In the genomic region with DNA sequence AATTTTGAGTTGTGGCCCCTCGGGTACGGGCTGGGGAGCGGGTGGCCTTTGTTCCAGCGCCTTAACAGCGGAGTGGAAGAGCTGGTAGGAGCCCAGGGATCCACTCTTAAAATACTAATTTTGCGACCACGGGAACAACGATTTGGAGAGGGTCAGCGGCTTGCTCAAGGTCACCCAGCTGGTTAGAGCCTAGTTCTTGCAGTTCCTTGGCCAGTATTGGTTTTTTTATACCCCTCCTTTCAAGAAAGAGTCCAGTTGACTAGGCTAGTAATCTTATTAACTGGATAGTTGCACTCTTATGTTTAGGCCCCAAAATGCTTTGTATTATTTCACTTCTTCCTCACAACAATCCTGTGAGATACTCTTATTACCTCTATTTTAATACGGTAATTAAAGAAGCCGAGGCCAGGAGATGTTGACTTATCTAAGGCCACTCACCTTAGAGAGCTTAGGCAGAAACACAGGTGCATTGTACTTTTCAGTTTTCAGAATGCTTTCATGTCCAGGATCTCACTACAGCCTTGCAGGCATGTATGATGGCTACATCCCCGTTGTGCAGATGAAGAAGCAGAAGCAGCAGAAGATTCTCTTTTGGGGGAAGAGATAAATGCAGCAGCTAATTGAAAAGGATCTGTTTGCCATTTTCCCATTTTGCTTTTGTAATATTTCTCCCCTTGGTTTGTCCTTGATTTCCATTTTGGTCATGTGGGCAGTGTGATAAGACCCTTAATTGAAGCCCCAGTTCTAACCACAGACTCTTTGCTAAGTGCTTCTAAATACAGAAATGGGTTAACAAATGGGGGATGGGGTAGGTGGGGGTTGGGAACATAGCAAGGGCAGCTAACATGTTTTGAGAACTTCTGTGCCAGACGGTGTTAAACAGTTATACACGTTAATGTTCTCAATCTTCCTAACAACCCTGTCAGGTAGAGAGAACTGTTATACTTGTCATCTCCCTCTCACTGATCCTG, we compare ENCODE assay signal across 8 cellular contexts. TPM values are rescaled to one million over a fixed set of nuclear protein-coding genes. Genes with fewer than 3 reads are reported as not detected.
DNase-seq lines count a peak whose midpoint lies in the region; ATAC-seq, FAIRE-seq and TF ChIP-seq lines count a peak whose summit lies in the region.

No MANE protein-coding gene starts in this region.

- H2AFZ ChIP-seq in astrocyte (ENCODE audit: low read depth, low read length), result peak overlapping the region; percentile 72

- H3K4me1 ChIP-seq in HUES48 (ENCODE audit: control insufficient read depth, insufficient read depth, low read length), result peaks cover 11% of the 10 kb centered on the region; the same call in 1 of the 2 replicates
- H3K4me1 ChIP-seq in astrocyte (ENCODE audit: insufficient read depth, low read length), result peaks cover 18% of the 10 kb centered on the region
- peaks cover 1 to 5% of the 10 kb centered on the region in 2 donors for H3K4me1 ChIP-seq in lung (ENCODE audit: control insufficient read depth in 2 of 2, insufficient read depth in 2 of 2, low read length in 2 of 2)
- no peaks in the 10 kb centered on the region for H3K4me1 ChIP-seq in urinary bladder (ENCODE audit: insufficient read depth)

- H3K4me3 Mint-ChIP-seq in astrocyte (ENCODE audit: unreplicated experiment), result peak overlapping the region; percentile 96

- H3K36me3 ChIP-seq in HUES48 (ENCODE audit: control insufficient read depth, insufficient read depth, low read length) (peaks cover 36% of the 10 kb centered on the region), astrocyte (ENCODE audit: insufficient read depth, low read length) (peaks cover 9% of the 10 kb centered on the region), lung (ENCODE audit: control insufficient read depth in 2 of 2, insufficient read depth in 2 of 2, low read length in 2 of 2) (peaks cover 0 to 3% of the 10 kb centered on the region in 2 donors), urinary bladder (ENCODE audit: insufficient read depth) (no peaks in the 10 kb centered on the region)

- ATAC-seq in lung (ENCODE audit: insufficient read depth, low FRiP score) (no peak), HG03039 (IDR thresholded peaks at IDR 0.05; ENCODE audit: unreplicated experiment) (no peak)

- no peaks in the 10 kb centered on the region for H3K27me3 ChIP-seq in AG04450 (ENCODE audit: control insufficient read depth, insufficient read depth, low read length)
- H3K27me3 ChIP-seq in HUES48 (ENCODE audit: control insufficient read depth, insufficient read depth, low read length), result no peaks in the 10 kb centered on the region
- H3K27me3 ChIP-seq in astrocyte (ENCODE audit: insufficient read depth, low read length), result no peaks in the 10 kb centered on the region
- no peaks in the 10 kb centered on the region for H3K27me3 ChIP-seq in lung (ENCODE audit: control insufficient read depth, insufficient read depth)

- intact Hi-C loops in posterior vena cava (cut with DNase I), result no loop called here

- peaks cover 48% of the 10 kb centered on the region for H3K79me2 ChIP-seq in astrocyte (ENCODE audit: insufficient read depth, low read length)

- H3K4me3 ChIP-seq in AG04450 (ENCODE audit: low read depth, low read length) (peak overlapping the region; percentile 85), HUES48 (ENCODE audit: low read depth, low read length) (peak overlapping the region; percentile 84), astrocyte (ENCODE audit: insufficient read depth, low read depth, low read length) (peak overlapping the region; percentile 82), lung (peak overlapping the region; percentile 80), urinary bladder (ENCODE audit: low read depth, low read length) (peak overlapping the region; percentile 88)

- H3K27me3 Mint-ChIP-seq in astrocyte (ENCODE audit: low read depth, unreplicated experiment), result no peaks in the 10 kb centered on the region

- CTCF ChIA-PET in AG04450 (lab: Charles Lee), result interaction anchor here (1.8 kb wide), 1 partner anchor 137 kb away, joined by 5 read pairs; no protein-coding TSS in a partner anchor

- H3K36me3 Mint-ChIP-seq in astrocyte (ENCODE audit: low read depth, unreplicated experiment), result peaks cover 13% of the 10 kb centered on the region

- POLR2A ChIA-PET in AG04450 (lab: Yijun Ruan, JAX), result interaction anchor here (0.9 to 1.6 kb wide), 2 partner anchors 35 to 137 kb away, joined by 5 to 6 read pairs; no protein-coding TSS in a partner anchor

- 14 to 22% methylated on average over 14 of the region's 14 CpGs for WGBS in lung, 2 donors
- 13% methylated on average over 14 of the region's 14 CpGs for WGBS in urinary bladder

- H3K27ac Mint-ChIP-seq in astrocyte (ENCODE audit: unreplicated experiment), result peak overlapping the region; percentile 79

- peak overlapping the region; percentile 85 for H3K4me2 ChIP-seq in astrocyte (ENCODE audit: low read length)

- DNase-seq in AG04450 (ENCODE audit: low read depth, low spot score) (no peak), astrocyte (ENCODE audit: low read depth) (no peak), lung (ENCODE audit: low spot score) (no peak), iPS-NIHi7 (ENCODE audit: extremely low spot score) (no peak), posterior vena cava (ENCODE audit: low spot score) (no peak)

- H3K4me1 Mint-ChIP-seq in astrocyte (ENCODE audit: low read depth, unreplicated experiment), result peaks cover 13% of the 10 kb centered on the region

- H3K27ac ChIP-seq in AG04450 (ENCODE audit: low read depth, low read length), result peak overlapping the region; percentile 31
- peak overlapping the region; percentile 99 for H3K27ac ChIP-seq in HUES48 (ENCODE audit: low read depth, low read length)
- H3K27ac ChIP-seq in astrocyte (ENCODE audit: low read depth, low read length), result peak overlapping the region; percentile 93
- peak overlapping the region; percentile 96 to 98 for H3K27ac ChIP-seq in lung (ENCODE audit: low read depth in 1 of 2, low read length in 1 of 2)
- H3K27ac ChIP-seq in urinary bladder (ENCODE audit: low read depth), result no peak overlapping the region

- no peaks in the 10 kb centered on the region for H3K9me3 ChIP-seq in AG04450 (ENCODE audit: control insufficient read depth, insufficient read depth, low read length)
- H3K9me3 ChIP-seq in HUES48 (ENCODE audit: control insufficient read depth, insufficient read depth, low read length), result no peaks in the 10 kb centered on the region
- H3K9me3 ChIP-seq in astrocyte (ENCODE audit: insufficient read depth, low read depth, low read length), result no peaks in the 10 kb centered on the region
- H3K9me3 ChIP-seq in lung (ENCODE audit: control insufficient read depth in 2 of 2, insufficient read depth in 1 of 2, low read length in 1 of 2), result no peaks in the 10 kb centered on the region

- no peaks in the 10 kb centered on the region for H3K9me3 Mint-ChIP-seq in astrocyte (ENCODE audit: unreplicated experiment)

- TF ChIP-seq CTCF in AG04450 (IDR thresholded peaks at IDR 0.05; ENCODE audit: low read depth, low read length), result no peak
- no peak for TF ChIP-seq CTCF in astrocyte (IDR thresholded peaks at IDR 0.05; ENCODE audit: insufficient read depth, low read depth, low read length)
- no peak for TF ChIP-seq CTCF in lung (IDR thresholded peaks at IDR 0.05; ENCODE audit: control extremely low read depth, extremely low read depth)

- H4K20me1 ChIP-seq in astrocyte (ENCODE audit: insufficient read depth, low read length), result peaks cover 47% of the 10 kb centered on the region

- no peak for FAIRE-seq in astrocyte (lab: Jason Lieb, UNC)

- peak overlapping the region; percentile 82 for H3K9ac ChIP-seq in HUES48 (ENCODE audit: low read depth, low read length)
- H3K9ac ChIP-seq in astrocyte (ENCODE audit: low read length), result peak overlapping the region; percentile 80

RNA-seq across cellular contexts. Expression of a gene that starts 1.4 kb away (rescaled TPM):
- polyA plus RNA-seq in AG04450 (2011; rRNA removed), result 31.7 and 39.1 TPM in 2 replicates
- 42.7 and 49.5 TPM in 2 replicates for polyA minus RNA-seq in AG04450 (2011; rRNA and poly(A)+ RNA removed)
- total RNA-seq in astrocyte, result 72.5 and 83.9 TPM in 2 replicates
- 100 to 1,000 TPM in 1 of 2 donors, 10 to 100 TPM in 1; 68.1 to 155 TPM for total RNA-seq in lung
- polyA plus RNA-seq in lung, result 10 to 100 TPM; 70.6 to 81.2 TPM
- total RNA-seq in urinary bladder, result 49.7 TPM
- polyA plus RNA-seq in urinary bladder, result 51.3 TPM
- 10 to 100 TPM; 48.3 to 52.0 TPM for total RNA-seq in posterior vena cava

RNA-seq across cellular contexts. Expression of a gene that starts 33.8 kb away (rescaled TPM):
- 2.6 and 3.5 TPM in 2 replicates for polyA plus RNA-seq in AG04450 (2011; rRNA removed)
- polyA minus RNA-seq in AG04450 (2011; rRNA and poly(A)+ RNA removed), result 15.6 and 17.8 TPM in 2 replicates
- total RNA-seq in astrocyte, result 7.7 and 11.3 TPM in 2 replicates
- total RNA-seq in lung, result 10 to 100 TPM in 1 of 2 donors, 1 to 10 TPM in 1; 9.9 to 10.6 TPM
- 1 to 10 TPM; 2.5 to 4.2 TPM for polyA plus RNA-seq in lung
- 15.0 TPM for total RNA-seq in urinary bladder
- 2.4 TPM for polyA plus RNA-seq in urinary bladder
- 1 to 10 TPM; 5.1 to 5.7 TPM for total RNA-seq in posterior vena cava
